ENCODE assay signal across 8 cellular contexts in genomic region chr1:47725732-47726495, GRCh38.
DNase-seq lines count a peak whose midpoint lies in the region; ATAC-seq and TF ChIP-seq lines count a peak whose summit lies in the region.

No MANE protein-coding gene starts in this region.

- H3K9ac ChIP-seq in iPS-20b (ENCODE audit: low read depth, low read length), result no peak overlapping the region

- intact Hi-C loops in body of pancreas (cut with DNase I), result loop anchor here (10.0 kb wide), 1 partner anchor 541 kb away; no protein-coding TSS in a partner anchor

- DNase-seq in NCI-H187 (lab: John Stamatoyannopoulos, UW) (peak; percentile 26 to 50), NCI-H187 treated with DMSO at 0.1 percent for 48 hours (lab: John Stamatoyannopoulos, UW) (no peak), NCI-H128 (lab: John Stamatoyannopoulos, UW; ENCODE audit: unreplicated experiment) (peak; percentile 50), body of pancreas (peak; percentile 78 to 85 (median 80)), smooth muscle cell of the brain vasculature (ENCODE audit: low read depth, low spot score) (peak; percentile 60)
- DNase-seq in T-helper 2 cell treated with Interferon-gamma antibody and Interleukin-4, amounts not matched to agents 5 μg/mL and 100 μg/mL, for 36 hours (ENCODE audit: low spot score), result peak; percentile 50

- peak overlapping the region; percentile 33 for H3K4me3 Mint-ChIP-seq in T-helper 2 cell treated with Interferon-gamma antibody and Interleukin-4, amounts not matched to agents 5 μg/mL and 100 μg/mL, for 36 hours

- peaks cover 41% of the 10 kb centered on the region for H3K27me3 Mint-ChIP-seq in T-helper 2 cell treated with Interferon-gamma antibody and Interleukin-4, amounts not matched to agents 5 μg/mL and 100 μg/mL, for 36 hours (ENCODE audit: low read depth)

- ATAC-seq in HG02840 (IDR thresholded peaks at IDR 0.05; ENCODE audit: low FRiP score, unreplicated experiment) (peak; percentile 73), body of pancreas (peak; percentile 87)

- H3K4me1 ChIP-seq in body of pancreas (peaks cover 15% of the 10 kb centered on the region), iPS-20b (ENCODE audit: insufficient read depth, low read length) (peaks cover 9% of the 10 kb centered on the region; the same call in 1 of the 2 replicates)

- H3K27ac ChIP-seq in body of pancreas, result no peak overlapping the region
- no peak overlapping the region for H3K27ac ChIP-seq in iPS-20b (ENCODE audit: low read length)

- H3K9me3 Mint-ChIP-seq in T-helper 2 cell treated with Interferon-gamma antibody and Interleukin-4, amounts not matched to agents 5 μg/mL and 100 μg/mL, for 36 hours, result no peaks in the 10 kb centered on the region

- H3K4me3 ChIP-seq in body of pancreas (no peak overlapping the region), iPS-20b (ENCODE audit: low read length) (peak overlapping the region; percentile 52; the same call in 1 of the 2 replicates)

- no peaks in the 10 kb centered on the region for H3K9me3 ChIP-seq in body of pancreas
- no peaks in the 10 kb centered on the region for H3K9me3 ChIP-seq in iPS-20b (ENCODE audit: insufficient read depth, low read depth, low read length)

- H3K4me1 Mint-ChIP-seq in T-helper 2 cell treated with Interferon-gamma antibody and Interleukin-4, amounts not matched to agents 5 μg/mL and 100 μg/mL, for 36 hours (ENCODE audit: low read depth), result peaks cover 3% of the 10 kb centered on the region

- no peak overlapping the region for H3K27ac Mint-ChIP-seq in T-helper 2 cell treated with Interferon-gamma antibody and Interleukin-4, amounts not matched to agents 5 μg/mL and 100 μg/mL, for 36 hours

- H3K27me3 ChIP-seq in body of pancreas, result peaks cover 0 to 10% of the 10 kb centered on the region in 2 donors
- peaks cover 74% of the 10 kb centered on the region for H3K27me3 ChIP-seq in iPS-20b (ENCODE audit: insufficient read depth, low read length)

- H3K36me3 ChIP-seq in body of pancreas (replicated peaks in 1 of 2; ENCODE audit: insufficient read depth in 1 of 2, low read depth in 2 of 2), result no peaks in the 10 kb centered on the region
- no peaks in the 10 kb centered on the region for H3K36me3 ChIP-seq in iPS-20b (ENCODE audit: insufficient read depth, low read depth, low read length)

- TF ChIP-seq POLR2A in body of pancreas (IDR thresholded peaks at IDR 0.05), result no peak

- peak; percentile 56 to 83 (median 80) for TF ChIP-seq CTCF in body of pancreas (IDR thresholded peaks at IDR 0.05)

- H3K36me3 Mint-ChIP-seq in T-helper 2 cell treated with Interferon-gamma antibody and Interleukin-4, amounts not matched to agents 5 μg/mL and 100 μg/mL, for 36 hours (ENCODE audit: low read depth), result no peaks in the 10 kb centered on the region

- 4 to 7% methylated on average over 12 to 25 of the region's 25 CpGs for WGBS in body of pancreas, 2 donors
